In genomic region chr22:36331912-36332622, GRCh38 we compare ENCODE assay signal across 8 cellular contexts. TPM values are rescaled to one million over a fixed set of nuclear protein-coding genes. Genes with fewer than 3 reads are reported as not detected.
A peak's percentile ranks its signal among the peaks of the same experiment; 100 is the strongest.
DNase-seq lines count a peak whose midpoint lies in the region; ATAC-seq and TF ChIP-seq lines count a peak whose summit lies in the region.

No MANE protein-coding gene starts in this region.

- no peak overlapping the region for H3K4me3 ChIP-seq in aorta (ENCODE audit: low read length in 2 of 2)

- peaks cover 6 to 66% (median 24%) of the 10 kb centered on the region in 3 donors for H3K36me3 Mint-ChIP-seq in naive thymus-derived CD8-positive, alpha-beta T cell

- peaks cover 4 to 7% of the 10 kb centered on the region in 2 donors for H3K36me3 ChIP-seq in aorta (ENCODE audit: control insufficient read depth in 1 of 2, insufficient read depth in 2 of 2, low read length in 1 of 2)

- intact Hi-C loops in aorta (cut with DNase I): loop anchor here (2.0 to 5.0 kb wide), 2 partner anchors 35 to 55 kb away; partner anchors contain the start of gene MYH9 (in 1 of the 2)

- peak; percentile 61 for DNase-seq in NCI-H1092 treated with DMSO at 0.1 percent for 48 hours (lab: John Stamatoyannopoulos, UW)
- DNase-seq in activated CD4-positive, alpha-beta T cell treated with anti-CD3 and anti-CD28 coated beads, Interleukin-2, amount 50 U/mL, for 1 hour: peak; percentile 51
- no peak for DNase-seq in epithelial cell of prostate (ENCODE audit: low read depth, low spot score)
- peak in 9 of 10 donors; percentile 48 to 84 (median 60) for DNase-seq in naive thymus-derived CD8-positive, alpha-beta T cell
- peak; percentile 88 to 91 for DNase-seq in aorta
- no peak for DNase-seq in retina
- DNase-seq in NCI-H748 (lab: John Stamatoyannopoulos, UW; ENCODE audit: unreplicated experiment): no peak

- peak; percentile 42 for TF ChIP-seq POLR2A in GM15510 (IDR thresholded peaks at IDR 0.05; ENCODE audit: borderline replicate concordance, extremely low read depth, insufficient read length)

- H3K4me1 ChIP-seq in aorta (ENCODE audit: control insufficient read depth in 1 of 2, insufficient read depth in 2 of 2, low read length in 2 of 2): peaks cover 3 to 14% of the 10 kb centered on the region in 2 donors

- peak overlapping the region; percentile 80 to 96 (median 92) for H3K4me3 Mint-ChIP-seq in naive thymus-derived CD8-positive, alpha-beta T cell

- H3K9me3 ChIP-seq in aorta (ENCODE audit: control insufficient read depth, low read length): no peaks in the 10 kb centered on the region

- H3K27me3 ChIP-seq in aorta (ENCODE audit: control insufficient read depth in 1 of 2, insufficient read depth in 2 of 2, low read length in 1 of 2): no peaks in the 10 kb centered on the region

- H3K27ac ChIP-seq in epithelial cell of prostate (peak overlapping the region; percentile 99), aorta (ENCODE audit: low read depth in 1 of 2, low read length in 2 of 2) (peak overlapping the region; percentile 99 to 100)

- H3K27ac Mint-ChIP-seq in naive thymus-derived CD8-positive, alpha-beta T cell: peak overlapping the region; percentile 96 to 99 (median 99)

- POLR2A ChIA-PET in naive thymus-derived CD8-positive, alpha-beta T cell (lab: Charles Lee): interaction anchor here (0.8 to 50.0 kb wide), 15 partner anchors 8 to 910 kb away, joined by 3 to 2215 read pairs (median 9); partner anchors contain the start of genes MYH9 and TXN2

- WGBS in aorta, 2 donors: 6 to 9% methylated on average over 15 of the region's 15 CpGs

- no peaks in the 10 kb centered on the region for H3K9me3 Mint-ChIP-seq in naive thymus-derived CD8-positive, alpha-beta T cell

- H3K27me3 Mint-ChIP-seq in naive thymus-derived CD8-positive, alpha-beta T cell: no peaks in the 10 kb centered on the region

- peak; percentile 11 to 27 for ATAC-seq in naive thymus-derived CD8-positive, alpha-beta T cell
- ATAC-seq in aorta (ENCODE audit: low FRiP score): no peak

- peaks cover 75 to 100% (median 98%) of the 10 kb centered on the region in 4 donors for H3K4me1 Mint-ChIP-seq in naive thymus-derived CD8-positive, alpha-beta T cell

RNA-seq across cellular contexts. Expression of gene MYH9, which starts 55.7 kb away (rescaled TPM):
- total RNA-seq in naive thymus-derived CD8-positive, alpha-beta T cell: 100 to 1,000 TPM; 711 to 718 TPM
- polyA plus RNA-seq in naive thymus-derived CD8-positive, alpha-beta T cell: 100 to 1,000 TPM in 2 of 3 donors, 10 to 100 TPM in 1; 51.2 to 389 (median 105) TPM
- total RNA-seq in aorta: 1,000 to 10,000 TPM; 1,564 to 1,890 TPM
- polyA plus RNA-seq in aorta: 100 to 1,000 TPM; 170 to 572 TPM

Comparison
In these comparisons a context has a peak if more than half of its experiments do, and no peak if none do; other contexts are left out.
1. DNase-seq: peak in NCI-H1092 treated with DMSO at 0.1 percent for 48 hours (single experiment), activated CD4-positive, alpha-beta T cell treated with anti-CD3 and anti-CD28 coated beads, Interleukin-2, amount 50 U/mL, for 1 hour (single experiment), naive thymus-derived CD8-positive, alpha-beta T cell (9 of 10) and aorta (2 of 2); none in epithelial cell of prostate (single experiment), retina (single experiment) and NCI-H748 (single experiment).